1 cellular context compared by ENCODE assay signal in the genomic region with DNA sequence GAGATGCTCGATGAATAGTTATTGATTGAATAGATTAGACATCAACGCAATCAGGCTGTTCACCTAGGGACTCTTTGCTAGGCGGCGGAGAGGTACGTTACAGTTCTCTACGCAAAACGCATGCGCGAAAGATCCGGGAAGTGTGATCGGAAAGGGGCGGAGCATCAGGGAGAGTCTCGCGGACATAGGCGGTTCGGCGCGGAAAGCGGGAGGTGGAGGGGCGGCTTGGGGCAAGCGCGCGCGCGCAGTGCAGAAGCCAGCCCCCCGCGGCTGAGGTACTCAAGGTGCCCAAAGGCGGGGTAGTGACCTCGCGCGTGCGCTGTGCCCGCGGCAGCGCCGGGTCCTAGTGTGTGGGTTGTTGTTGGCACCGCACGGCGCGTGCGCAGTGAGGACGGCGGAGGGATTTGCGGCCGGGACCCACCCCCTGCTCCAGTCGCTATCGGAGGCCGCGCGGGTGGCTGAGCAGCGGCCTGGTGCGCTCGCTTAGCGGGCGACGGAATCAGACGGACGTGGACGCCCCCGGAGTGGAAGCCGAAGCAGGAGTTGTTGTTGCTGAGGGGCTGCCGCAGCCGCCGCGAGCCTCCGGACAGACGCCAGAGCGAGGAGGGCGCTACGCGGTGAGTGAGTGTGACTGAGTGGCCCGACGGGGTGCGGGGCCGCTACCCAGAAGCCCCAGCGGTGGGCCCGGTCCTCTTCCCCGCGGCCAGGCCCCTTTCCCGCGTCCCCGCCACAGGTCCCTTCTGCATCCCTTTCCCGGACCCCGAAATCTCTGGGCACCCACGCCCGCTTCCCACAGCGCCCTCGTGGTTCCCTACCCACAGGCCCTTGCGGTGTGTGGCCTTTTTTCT.
TF ChIP-seq lines count a peak whose summit lies in the region.

A gene with protein sequence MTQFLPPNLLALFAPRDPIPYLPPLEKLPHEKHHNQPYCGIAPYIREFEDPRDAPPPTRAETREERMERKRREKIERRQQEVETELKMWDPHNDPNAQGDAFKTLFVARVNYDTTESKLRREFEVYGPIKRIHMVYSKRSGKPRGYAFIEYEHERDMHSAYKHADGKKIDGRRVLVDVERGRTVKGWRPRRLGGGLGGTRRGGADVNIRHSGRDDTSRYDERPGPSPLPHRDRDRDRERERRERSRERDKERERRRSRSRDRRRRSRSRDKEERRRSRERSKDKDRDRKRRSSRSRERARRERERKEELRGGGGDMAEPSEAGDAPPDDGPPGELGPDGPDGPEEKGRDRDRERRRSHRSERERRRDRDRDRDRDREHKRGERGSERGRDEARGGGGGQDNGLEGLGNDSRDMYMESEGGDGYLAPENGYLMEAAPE (plus strand): TSS at position 432 of the 848 bp plus-strand sequence. CDS start 964 bp downstream, outside the sequence.

TF ChIP-seq in K562, 482 proteins besides CTCF, POLR2A, EP300 and RAD21 (continued from another document and continues in another):
- peak; percentile 83; the same call in 1 of the 2 replicates for TF ChIP-seq ATF7 (IDR thresholded peaks at IDR 0.05)
- peak; percentile 90 for TF ChIP-seq CREM (IDR thresholded peaks at IDR 0.05; ENCODE audit: low read depth)
- TF ChIP-seq, protein P1, sequence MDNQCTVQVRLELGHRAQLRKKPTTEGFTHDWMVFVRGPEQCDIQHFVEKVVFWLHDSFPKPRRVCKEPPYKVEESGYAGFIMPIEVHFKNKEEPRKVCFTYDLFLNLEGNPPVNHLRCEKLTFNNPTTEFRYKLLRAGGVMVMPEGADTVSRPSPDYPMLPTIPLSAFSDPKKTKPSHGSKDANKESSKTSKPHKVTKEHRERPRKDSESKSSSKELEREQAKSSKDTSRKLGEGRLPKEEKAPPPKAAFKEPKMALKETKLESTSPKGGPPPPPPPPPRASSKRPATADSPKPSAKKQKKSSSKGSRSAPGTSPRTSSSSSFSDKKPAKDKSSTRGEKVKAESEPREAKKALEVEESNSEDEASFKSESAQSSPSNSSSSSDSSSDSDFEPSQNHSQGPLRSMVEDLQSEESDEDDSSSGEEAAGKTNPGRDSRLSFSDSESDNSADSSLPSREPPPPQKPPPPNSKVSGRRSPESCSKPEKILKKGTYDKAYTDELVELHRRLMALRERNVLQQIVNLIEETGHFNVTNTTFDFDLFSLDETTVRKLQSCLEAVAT (IDR thresholded peaks at IDR 0.05), result peak in 1 of 2 experiments; percentile 79; a peak in 1 of 4 replicates
- TF ChIP-seq, protein P2, sequence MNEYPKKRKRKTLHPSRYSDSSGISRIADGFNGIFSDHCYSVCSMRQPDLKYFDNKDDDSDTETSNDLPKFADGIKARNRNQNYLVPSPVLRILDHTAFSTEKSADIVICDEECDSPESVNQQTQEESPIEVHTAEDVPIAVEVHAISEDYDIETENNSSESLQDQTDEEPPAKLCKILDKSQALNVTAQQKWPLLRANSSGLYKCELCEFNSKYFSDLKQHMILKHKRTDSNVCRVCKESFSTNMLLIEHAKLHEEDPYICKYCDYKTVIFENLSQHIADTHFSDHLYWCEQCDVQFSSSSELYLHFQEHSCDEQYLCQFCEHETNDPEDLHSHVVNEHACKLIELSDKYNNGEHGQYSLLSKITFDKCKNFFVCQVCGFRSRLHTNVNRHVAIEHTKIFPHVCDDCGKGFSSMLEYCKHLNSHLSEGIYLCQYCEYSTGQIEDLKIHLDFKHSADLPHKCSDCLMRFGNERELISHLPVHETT (CRISPR knock-in tag; conservative IDR thresholded peaks at IDR 0.05 in 1 of 2, IDR thresholded peaks at IDR 0.05 in 1 of 2), result peak in 1 of 2 experiments; percentile 83; a peak in 2 of 4 replicates
- TF ChIP-seq ESRRA (IDR thresholded peaks at IDR 0.05; ENCODE audit: borderline replicate concordance, low read depth), result peak; percentile 78; the same call in 1 of the 2 replicates
- TF ChIP-seq ZBED1 (IDR thresholded peaks at IDR 0.05), result peak; percentile 83
- TF ChIP-seq, protein P3, sequence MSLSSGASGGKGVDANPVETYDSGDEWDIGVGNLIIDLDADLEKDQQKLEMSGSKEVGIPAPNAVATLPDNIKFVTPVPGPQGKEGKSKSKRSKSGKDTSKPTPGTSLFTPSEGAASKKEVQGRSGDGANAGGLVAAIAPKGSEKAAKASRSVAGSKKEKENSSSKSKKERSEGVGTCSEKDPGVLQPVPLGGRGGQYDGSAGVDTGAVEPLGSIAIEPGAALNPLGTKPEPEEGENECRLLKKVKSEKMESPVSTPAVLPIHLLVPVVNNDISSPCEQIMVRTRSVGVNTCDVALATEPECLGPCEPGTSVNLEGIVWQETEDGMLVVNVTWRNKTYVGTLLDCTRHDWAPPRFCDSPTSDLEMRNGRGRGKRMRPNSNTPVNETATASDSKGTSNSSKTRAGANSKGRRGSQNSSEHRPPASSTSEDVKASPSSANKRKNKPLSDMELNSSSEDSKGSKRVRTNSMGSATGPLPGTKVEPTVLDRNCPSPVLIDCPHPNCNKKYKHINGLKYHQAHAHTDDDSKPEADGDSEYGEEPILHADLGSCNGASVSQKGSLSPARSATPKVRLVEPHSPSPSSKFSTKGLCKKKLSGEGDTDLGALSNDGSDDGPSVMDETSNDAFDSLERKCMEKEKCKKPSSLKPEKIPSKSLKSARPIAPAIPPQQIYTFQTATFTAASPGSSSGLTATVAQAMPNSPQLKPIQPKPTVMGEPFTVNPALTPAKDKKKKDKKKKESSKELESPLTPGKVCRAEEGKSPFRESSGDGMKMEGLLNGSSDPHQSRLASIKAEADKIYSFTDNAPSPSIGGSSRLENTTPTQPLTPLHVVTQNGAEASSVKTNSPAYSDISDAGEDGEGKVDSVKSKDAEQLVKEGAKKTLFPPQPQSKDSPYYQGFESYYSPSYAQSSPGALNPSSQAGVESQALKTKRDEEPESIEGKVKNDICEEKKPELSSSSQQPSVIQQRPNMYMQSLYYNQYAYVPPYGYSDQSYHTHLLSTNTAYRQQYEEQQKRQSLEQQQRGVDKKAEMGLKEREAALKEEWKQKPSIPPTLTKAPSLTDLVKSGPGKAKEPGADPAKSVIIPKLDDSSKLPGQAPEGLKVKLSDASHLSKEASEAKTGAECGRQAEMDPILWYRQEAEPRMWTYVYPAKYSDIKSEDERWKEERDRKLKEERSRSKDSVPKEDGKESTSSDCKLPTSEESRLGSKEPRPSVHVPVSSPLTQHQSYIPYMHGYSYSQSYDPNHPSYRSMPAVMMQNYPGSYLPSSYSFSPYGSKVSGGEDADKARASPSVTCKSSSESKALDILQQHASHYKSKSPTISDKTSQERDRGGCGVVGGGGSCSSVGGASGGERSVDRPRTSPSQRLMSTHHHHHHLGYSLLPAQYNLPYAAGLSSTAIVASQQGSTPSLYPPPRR (CRISPR knock-in tag; IDR thresholded peaks at IDR 0.05; ENCODE audit: borderline replicate concordance), result peak; percentile 39; the same call in 1 of the 2 replicates
- TF ChIP-seq LARP7 (IDR thresholded peaks at IDR 0.05), result 0 out of 2 replicates have a peak, but pooled peaks have one; percentile 55
- TF ChIP-seq, protein P4, sequence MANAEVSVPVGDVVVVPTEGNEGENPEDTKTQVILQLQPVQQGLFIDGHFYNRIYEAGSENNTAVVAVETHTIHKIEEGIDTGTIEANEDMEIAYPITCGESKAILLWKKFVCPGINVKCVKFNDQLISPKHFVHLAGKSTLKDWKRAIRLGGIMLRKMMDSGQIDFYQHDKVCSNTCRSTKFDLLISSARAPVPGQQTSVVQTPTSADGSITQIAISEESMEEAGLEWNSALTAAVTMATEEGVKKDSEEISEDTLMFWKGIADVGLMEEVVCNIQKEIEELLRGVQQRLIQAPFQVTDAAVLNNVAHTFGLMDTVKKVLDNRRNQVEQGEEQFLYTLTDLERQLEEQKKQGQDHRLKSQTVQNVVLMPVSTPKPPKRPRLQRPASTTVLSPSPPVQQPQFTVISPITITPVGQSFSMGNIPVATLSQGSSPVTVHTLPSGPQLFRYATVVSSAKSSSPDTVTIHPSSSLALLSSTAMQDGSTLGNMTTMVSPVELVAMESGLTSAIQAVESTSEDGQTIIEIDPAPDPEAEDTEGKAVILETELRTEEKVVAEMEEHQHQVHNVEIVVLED (CRISPR knock-in tag; IDR thresholded peaks at IDR 0.05), result peak; percentile 62; the same call in 1 of the 2 replicates
- TF ChIP-seq CREB1 (IDR thresholded peaks at IDR 0.05), result peak; percentile 63; the same call in 1 of the 2 replicates
- TF ChIP-seq CREB1 (CRISPR knock-in tag; IDR thresholded peaks at IDR 0.05), result peak; percentile 76
- TF ChIP-seq ELF1 (tag; IDR thresholded peaks at IDR 0.05), result peak; percentile 84
- TF ChIP-seq, protein P5, sequence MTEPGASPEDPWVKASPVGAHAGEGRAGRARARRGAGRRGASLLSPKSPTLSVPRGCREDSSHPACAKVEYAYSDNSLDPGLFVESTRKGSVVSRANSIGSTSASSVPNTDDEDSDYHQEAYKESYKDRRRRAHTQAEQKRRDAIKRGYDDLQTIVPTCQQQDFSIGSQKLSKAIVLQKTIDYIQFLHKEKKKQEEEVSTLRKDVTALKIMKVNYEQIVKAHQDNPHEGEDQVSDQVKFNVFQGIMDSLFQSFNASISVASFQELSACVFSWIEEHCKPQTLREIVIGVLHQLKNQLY (CRISPR knock-in tag; conservative IDR thresholded peaks at IDR 0.05), result 0 out of 4 replicates have a peak, but pooled peaks of 1 of the 2 experiments have one; percentile 68
- TF ChIP-seq RCOR1 (IDR thresholded peaks at IDR 0.05; ENCODE audit: borderline replicate concordance in 1 of 2, low read depth in 2 of 2, low read length in 2 of 2), result 0 out of 4 replicates have a peak, but pooled peaks of 1 of the 2 experiments have one; percentile 34
- TF ChIP-seq XRCC5 (IDR thresholded peaks at IDR 0.05; ENCODE audit: low read depth, low read length), result peak; percentile 82; the same call in 1 of the 2 replicates
- peak; percentile 62; the same call in 1 of the 2 replicates for TF ChIP-seq ZBTB17 (CRISPR knock-in tag; IDR thresholded peaks at IDR 0.05)
- TF ChIP-seq HSF4 (CRISPR knock-in tag; IDR thresholded peaks at IDR 0.05; ENCODE audit: borderline replicate concordance), result 0 out of 2 replicates have a peak, but pooled peaks have one; percentile 31
- TF ChIP-seq, protein P6, sequence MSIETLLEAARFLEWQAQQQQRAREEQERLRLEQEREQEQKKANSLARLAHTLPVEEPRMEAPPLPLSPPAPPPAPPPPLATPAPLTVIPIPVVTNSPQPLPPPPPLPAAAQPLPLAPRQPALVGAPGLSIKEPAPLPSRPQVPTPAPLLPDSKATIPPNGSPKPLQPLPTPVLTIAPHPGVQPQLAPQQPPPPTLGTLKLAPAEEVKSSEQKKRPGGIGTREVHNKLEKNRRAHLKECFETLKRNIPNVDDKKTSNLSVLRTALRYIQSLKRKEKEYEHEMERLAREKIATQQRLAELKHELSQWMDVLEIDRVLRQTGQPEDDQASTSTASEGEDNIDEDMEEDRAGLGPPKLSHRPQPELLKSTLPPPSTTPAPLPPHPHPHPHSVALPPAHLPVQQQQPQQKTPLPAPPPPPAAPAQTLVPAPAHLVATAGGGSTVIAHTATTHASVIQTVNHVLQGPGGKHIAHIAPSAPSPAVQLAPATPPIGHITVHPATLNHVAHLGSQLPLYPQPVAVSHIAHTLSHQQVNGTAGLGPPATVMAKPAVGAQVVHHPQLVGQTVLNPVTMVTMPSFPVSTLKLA (conservative IDR thresholded peaks at IDR 0.05), result peak; percentile 73 to 92; a peak in 3 of 4 replicates
- 0 out of 2 replicates have a peak, but pooled peaks have one; percentile 83 for TF ChIP-seq ERF (CRISPR knock-in tag; IDR thresholded peaks at IDR 0.05)
- peak; percentile 77; the same call in 1 of the 2 replicates for TF ChIP-seq ZFPM2 (CRISPR knock-in tag; IDR thresholded peaks at IDR 0.05)
- TF ChIP-seq ZNF263 (CRISPR knock-in tag; IDR thresholded peaks at IDR 0.05; ENCODE audit: borderline replicate concordance), result peak; percentile 44; the same call in 1 of the 2 replicates
- peak; percentile 82 for TF ChIP-seq CCNT2 (IDR thresholded peaks at IDR 0.05; ENCODE audit: borderline replicate concordance, extremely low read depth, insufficient read length, low read depth, low read length)
- TF ChIP-seq TCF7L2 (IDR thresholded peaks at IDR 0.05; ENCODE audit: low read depth, low read length), result no peak
- TF ChIP-seq, protein P7, sequence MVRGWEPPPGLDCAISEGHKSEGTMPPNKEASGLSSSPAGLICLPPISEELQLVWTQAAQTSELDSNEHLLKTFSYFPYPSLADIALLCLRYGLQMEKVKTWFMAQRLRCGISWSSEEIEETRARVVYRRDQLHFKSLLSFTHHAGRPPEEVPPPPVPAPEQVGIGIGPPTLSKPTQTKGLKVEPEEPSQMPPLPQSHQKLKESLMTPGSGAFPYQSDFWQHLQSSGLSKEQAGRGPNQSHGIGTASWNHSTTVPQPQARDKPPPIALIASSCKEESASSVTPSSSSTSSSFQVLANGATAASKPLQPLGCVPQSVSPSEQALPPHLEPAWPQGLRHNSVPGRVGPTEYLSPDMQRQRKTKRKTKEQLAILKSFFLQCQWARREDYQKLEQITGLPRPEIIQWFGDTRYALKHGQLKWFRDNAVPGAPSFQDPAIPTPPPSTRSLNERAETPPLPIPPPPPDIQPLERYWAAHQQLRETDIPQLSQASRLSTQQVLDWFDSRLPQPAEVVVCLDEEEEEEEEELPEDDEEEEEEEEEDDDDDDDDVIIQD (CRISPR knock-in tag; IDR thresholded peaks at IDR 0.05), result 0 out of 2 replicates have a peak, but pooled peaks have one; percentile 41
- TF ChIP-seq, protein P8, sequence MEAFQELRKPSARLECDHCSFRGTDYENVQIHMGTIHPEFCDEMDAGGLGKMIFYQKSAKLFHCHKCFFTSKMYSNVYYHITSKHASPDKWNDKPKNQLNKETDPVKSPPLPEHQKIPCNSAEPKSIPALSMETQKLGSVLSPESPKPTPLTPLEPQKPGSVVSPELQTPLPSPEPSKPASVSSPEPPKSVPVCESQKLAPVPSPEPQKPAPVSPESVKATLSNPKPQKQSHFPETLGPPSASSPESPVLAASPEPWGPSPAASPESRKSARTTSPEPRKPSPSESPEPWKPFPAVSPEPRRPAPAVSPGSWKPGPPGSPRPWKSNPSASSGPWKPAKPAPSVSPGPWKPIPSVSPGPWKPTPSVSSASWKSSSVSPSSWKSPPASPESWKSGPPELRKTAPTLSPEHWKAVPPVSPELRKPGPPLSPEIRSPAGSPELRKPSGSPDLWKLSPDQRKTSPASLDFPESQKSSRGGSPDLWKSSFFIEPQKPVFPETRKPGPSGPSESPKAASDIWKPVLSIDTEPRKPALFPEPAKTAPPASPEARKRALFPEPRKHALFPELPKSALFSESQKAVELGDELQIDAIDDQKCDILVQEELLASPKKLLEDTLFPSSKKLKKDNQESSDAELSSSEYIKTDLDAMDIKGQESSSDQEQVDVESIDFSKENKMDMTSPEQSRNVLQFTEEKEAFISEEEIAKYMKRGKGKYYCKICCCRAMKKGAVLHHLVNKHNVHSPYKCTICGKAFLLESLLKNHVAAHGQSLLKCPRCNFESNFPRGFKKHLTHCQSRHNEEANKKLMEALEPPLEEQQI (IDR thresholded peaks at IDR 0.05), result no peak
- TF ChIP-seq HNRNPUL1 (IDR thresholded peaks at IDR 0.05; ENCODE audit: low read length), result no peak
- peak; percentile 83; the same call in 1 of the 2 replicates for TF ChIP-seq ZNF165 (CRISPR knock-in tag; IDR thresholded peaks at IDR 0.05; ENCODE audit: borderline replicate concordance)
- peak; percentile 33; the same call in 1 of the 2 replicates for TF ChIP-seq ZNF316 (IDR thresholded peaks at IDR 0.05)
- peak; percentile 84 to 87; a peak in 3 of 4 replicates for TF ChIP-seq FOXK2 (conservative IDR thresholded peaks at IDR 0.05 in 1 of 2, IDR thresholded peaks at IDR 0.05 in 1 of 2; ENCODE audit: low read depth in 2 of 2)
- peak; percentile 17; the same call in 1 of the 2 replicates for TF ChIP-seq NFRKB (IDR thresholded peaks at IDR 0.05; ENCODE audit: low read depth)
- peak; percentile 95 for TF ChIP-seq TAF1 (IDR thresholded peaks at IDR 0.05; ENCODE audit: control insufficient read depth, extremely low read depth, insufficient read depth, low read length, severe bottlenecking)
- 0 out of 2 replicates have a peak, but pooled peaks have one; percentile 70 for TF ChIP-seq ZNF232 (CRISPR knock-in tag; IDR thresholded peaks at IDR 0.05)
- no peak for TF ChIP-seq SLC30A9 (CRISPR knock-in tag; IDR thresholded peaks at IDR 0.05)
- TF ChIP-seq SIN3B (IDR thresholded peaks at IDR 0.05; ENCODE audit: low read depth), result peak; percentile 71
